In genomic region chr4:59200992-59201391, GRCh38 we compare ENCODE assay signal across 23 cellular contexts.
DNase-seq lines count a peak whose midpoint lies in the region; ATAC-seq and TF ChIP-seq lines count a peak whose summit lies in the region.
"Had no signal": no experiment of that assay in that cellular context is flagged by ENCODE, and none has a peak within 500 bp of the region (broad histone marks: within the 10 kb centered on the region; RNA-seq: fewer than 3 reads in every experiment).

No MANE protein-coding gene starts in this region.

- no peak overlapping the region for H2BK120ac ChIP-seq in trophoblast cell (ENCODE audit: insufficient read depth, low read length, poor library complexity)

- no peak overlapping the region for H2BK12ac ChIP-seq in trophoblast cell (ENCODE audit: low read length)

- H3K27me3 ChIP-seq in ascending aorta (no peaks in the 10 kb centered on the region), trophoblast cell (ENCODE audit: insufficient read depth, low read length) (no peaks in the 10 kb centered on the region)
- H3K27me3 ChIP-seq: dorsolateral prefrontal cortex, SJCRH30, stomach, transverse colon had no signal

- ATAC-seq in HG03439 (IDR thresholded peaks at IDR 0.05; ENCODE audit: unreplicated experiment) = no peak
- ATAC-seq: CD8-positive, alpha-beta T cell had no signal

- H3K36me3 ChIP-seq in ascending aorta (no peaks in the 10 kb centered on the region), trophoblast cell (ENCODE audit: control insufficient read depth in 1 of 2, insufficient read depth in 2 of 2, low read length in 2 of 2) (no peaks in the 10 kb centered on the region)
- H3K36me3 ChIP-seq: prostate gland, SJCRH30, stomach, transverse colon had no signal

- no peak overlapping the region for H4K8ac ChIP-seq in trophoblast cell (ENCODE audit: low read depth, low read length)

- H3K4me1 ChIP-seq in ascending aorta (peaks cover 0 to 8% of the 10 kb centered on the region in 2 donors), trophoblast cell (ENCODE audit: control insufficient read depth in 1 of 2, insufficient read depth in 2 of 2, low read length in 2 of 2) (no peaks in the 10 kb centered on the region)
- H3K4me1 ChIP-seq: prostate gland, stomach, transverse colon had no signal

- H3K4me3 ChIP-seq in ascending aorta = peak overlapping the region in 1 of 2 donors; percentile 52
- no peak overlapping the region for H3K4me3 ChIP-seq in trophoblast cell (ENCODE audit: low read depth, low read length)
- H3K4me3 ChIP-seq: dorsolateral prefrontal cortex, prostate gland, SJCRH30, stomach, transverse colon had no signal

- no peaks in the 10 kb centered on the region for H3K79me2 ChIP-seq in trophoblast cell (ENCODE audit: control insufficient read depth, insufficient read depth, low read length, poor library complexity)

- no peak overlapping the region for H3K4me2 ChIP-seq in trophoblast cell (ENCODE audit: low read length)

- no peak overlapping the region for H3K14ac ChIP-seq in trophoblast cell (ENCODE audit: low read length)

- no peak overlapping the region for H4K12ac ChIP-seq in trophoblast cell (ENCODE audit: low read depth, low read length)

- no peaks in the 10 kb centered on the region for H3K79me1 ChIP-seq in trophoblast cell (ENCODE audit: low read length)

- H3K27ac ChIP-seq in ascending aorta (peak overlapping the region; percentile 53 to 59), trophoblast cell (ENCODE audit: low read depth, low read length) (no peak overlapping the region)
- H3K27ac ChIP-seq: dorsolateral prefrontal cortex, prostate gland, SJCRH30, stomach, transverse colon had no signal

- intact Hi-C loops in ascending aorta (cut with DNase I) = no loop called here

- H3K9me3 ChIP-seq in ascending aorta (no peaks in the 10 kb centered on the region), trophoblast cell (ENCODE audit: insufficient read depth, low read depth, low read length) (no peaks in the 10 kb centered on the region)
- H3K9me3 ChIP-seq: prostate gland, SJCRH30, stomach, transverse colon had no signal

- DNase-seq in LHCN-M2 (ENCODE audit: low read depth) (peak; percentile 0), NCI-H1436 (lab: John Stamatoyannopoulos, UW) (peak; percentile 58), ascending aorta (ENCODE audit: low spot score in 2 of 2) (no peak), trophoblast cell (peak; percentile 38 to 78), NK-92 (lab: John Stamatoyannopoulos, UW; ENCODE audit: unreplicated experiment) (no peak), NCI-H748 treated with DMSO at 0.1 percent for 48 hours (lab: John Stamatoyannopoulos, UW) (no peak)
- DNase-seq: activated CD4-positive, alpha-beta T cell treated with anti-CD3 and anti-CD28 coated beads for 4 hours; activated naive CD4-positive, alpha-beta T cell treated with Interleukin-2 at 50 U/mL for 16 hours; activated T-cell treated with anti-CD3 and anti-CD28 coated beads, Interleukin-2, amount 50 U/mL, for 24 hours; amniotic stem cell; CD8-positive, alpha-beta T cell; central memory CD4-positive, alpha-beta T cell; dorsolateral prefrontal cortex; mesenchymal stem cell; NCI-H187; NCI-H226; NCI-H82; SJCRH30; stimulated activated CD8-positive, alpha-beta memory T cell treated with anti-CD3 and anti-CD28 coated beads, Interleukin-4, amount 100 ng/mL, for 48 hours; stomach; transverse colon had no signal

- no peak overlapping the region for H3K18ac ChIP-seq in trophoblast cell (ENCODE audit: low read length)

- no peak overlapping the region for H3K4ac ChIP-seq in trophoblast cell (ENCODE audit: low read depth, low read length)

- no peak overlapping the region for H4K91ac ChIP-seq in trophoblast cell (ENCODE audit: low read depth, low read length)

- H2BK5ac ChIP-seq in trophoblast cell (ENCODE audit: low read depth, low read length, poor library complexity) = no peak overlapping the region

- H3K9ac ChIP-seq in trophoblast cell (ENCODE audit: low read length) = no peak overlapping the region

- no peak overlapping the region for H2AFZ ChIP-seq in trophoblast cell (ENCODE audit: insufficient read depth, low read length, poor library complexity)

- WGBS in trophoblast cell (ENCODE audit: extremely low coverage, insufficient coverage, insufficient read length) = no CpG with 5 or more reads among the region's 2 CpGs

- TF ChIP-seq CTCF in ascending aorta (IDR thresholded peaks at IDR 0.05) = no peak

- no peak overlapping the region for H2AK5ac ChIP-seq in trophoblast cell (ENCODE audit: low read length)

- no peak overlapping the region for H3K23ac ChIP-seq in trophoblast cell (ENCODE audit: low read length)

Comparison
In these comparisons a context has a peak if more than half of its experiments do, and no peak if none do; other contexts are left out.
1. DNase-seq: peak in LHCN-M2 (single experiment), NCI-H1436 (single experiment) and trophoblast cell (2 of 2); none in ascending aorta (0 of 2), NK-92 (single experiment) and NCI-H748 treated with DMSO at 0.1 percent for 48 hours (single experiment).